In the genomic region with DNA sequence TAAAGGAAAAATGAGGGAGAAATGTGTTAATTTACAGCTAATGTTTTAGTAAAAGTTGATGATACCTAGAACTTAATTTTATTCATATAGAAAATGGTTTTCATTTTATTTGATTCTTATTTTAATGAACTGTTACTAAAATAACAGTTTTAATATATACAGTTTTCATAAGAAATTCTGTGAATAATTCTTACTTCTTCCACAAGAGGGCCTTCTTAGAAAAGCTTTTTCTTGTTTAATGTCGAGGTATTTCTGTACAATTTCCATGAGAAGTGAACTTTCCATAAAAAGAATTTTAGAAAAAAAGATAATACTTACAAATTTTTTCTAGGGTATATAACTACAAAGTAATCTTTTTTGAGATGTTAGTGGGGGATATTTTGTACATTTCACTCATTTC, we compare ENCODE assay signal across 1 cellular context.
TF ChIP-seq lines count a peak whose summit lies in the region.

No MANE protein-coding gene starts in this region.

TF ChIP-seq in GM23338, 12 proteins besides CTCF, POLR2A, EP300 and RAD21 (continued from another document):
- TF ChIP-seq, protein P1, sequence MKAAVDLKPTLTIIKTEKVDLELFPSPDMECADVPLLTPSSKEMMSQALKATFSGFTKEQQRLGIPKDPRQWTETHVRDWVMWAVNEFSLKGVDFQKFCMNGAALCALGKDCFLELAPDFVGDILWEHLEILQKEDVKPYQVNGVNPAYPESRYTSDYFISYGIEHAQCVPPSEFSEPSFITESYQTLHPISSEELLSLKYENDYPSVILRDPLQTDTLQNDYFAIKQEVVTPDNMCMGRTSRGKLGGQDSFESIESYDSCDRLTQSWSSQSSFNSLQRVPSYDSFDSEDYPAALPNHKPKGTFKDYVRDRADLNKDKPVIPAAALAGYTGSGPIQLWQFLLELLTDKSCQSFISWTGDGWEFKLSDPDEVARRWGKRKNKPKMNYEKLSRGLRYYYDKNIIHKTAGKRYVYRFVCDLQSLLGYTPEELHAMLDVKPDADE (IDR thresholded peaks at IDR 0.05) = no peak
